ENCODE assay signal across 12 cellular contexts in genomic region chr10:24912214-24912613, GRCh38. TPM values are rescaled to one million over a fixed set of nuclear protein-coding genes. Genes with fewer than 3 reads are reported as not detected.
A peak's percentile ranks its signal among the peaks of the same experiment; 100 is the strongest.
DNase-seq lines count a peak whose midpoint lies in the region; ATAC-seq, FAIRE-seq and TF ChIP-seq lines count a peak whose summit lies in the region.
"Had no signal": no experiment of that assay in that cellular context is flagged by ENCODE, and none has a peak within 500 bp of the region (broad histone marks: within the 10 kb centered on the region; RNA-seq: fewer than 3 reads in every experiment).

No MANE protein-coding gene starts in this region.

- TF ChIP-seq POLR2A in IMR-90 (IDR thresholded peaks at IDR 0.05; ENCODE audit: low read depth, low read length), result no peak

- H3K18ac ChIP-seq in IMR-90 (ENCODE audit: low read depth, low read length), result no peak overlapping the region

- H3K27ac Mint-ChIP-seq in astrocyte (ENCODE audit: unreplicated experiment), result no peak overlapping the region

- TF ChIP-seq CTCF in IMR-90 (conservative IDR thresholded peaks at IDR 0.05; ENCODE audit: low read depth, low read length) (no peak), astrocyte (IDR thresholded peaks at IDR 0.05; ENCODE audit: insufficient read depth, low read depth, low read length) (no peak)

- H3K9ac ChIP-seq in IMR-90 (ENCODE audit: low read depth, low read length) (no peak overlapping the region), astrocyte (ENCODE audit: low read length) (no peak overlapping the region)

- H4K91ac ChIP-seq in IMR-90 (ENCODE audit: insufficient read depth, low read depth, low read length), result no peak overlapping the region

- H2BK20ac ChIP-seq in IMR-90 (ENCODE audit: low read depth, low read length), result no peak overlapping the region

- intact Hi-C loops in IMR-90 (cut with micrococcal nuclease), result no loop called here

- no peak overlapping the region for H3K4ac ChIP-seq in IMR-90 (ENCODE audit: low read depth, low read length)

- no peak for ATAC-seq in IMR-90 (ENCODE audit: low read depth)
- no peak for ATAC-seq in HG03342 (IDR thresholded peaks at IDR 0.05; ENCODE audit: unreplicated experiment)
- no peak for ATAC-seq in GM18909 (IDR thresholded peaks at IDR 0.05; ENCODE audit: poor library complexity, unreplicated experiment)

- H3K4me1 ChIP-seq in IMR-90 (ENCODE audit: control insufficient read depth, insufficient read depth, low read length) (0 out of 2 replicates have a peak, but pooled peaks cover 1% of the 10 kb centered on the region), astrocyte (ENCODE audit: insufficient read depth, low read length) (peaks cover 5% of the 10 kb centered on the region)

- no peak overlapping the region for H4K8ac ChIP-seq in IMR-90 (ENCODE audit: low read depth in 2 of 2, low read length in 2 of 2)

- peaks cover 7% of the 10 kb centered on the region; the same call in 1 of the 2 replicates for H3K9me1 ChIP-seq in IMR-90 (ENCODE audit: insufficient read depth, low read length)

- no peak overlapping the region for H2BK15ac ChIP-seq in IMR-90 (ENCODE audit: low read depth, low read length)

- H3K36me3 Mint-ChIP-seq in astrocyte (ENCODE audit: low read depth, unreplicated experiment), result no peaks in the 10 kb centered on the region

- H3K23ac ChIP-seq in IMR-90 (ENCODE audit: low read depth, low read length), result no peak overlapping the region

- H3K79me2 ChIP-seq in astrocyte (ENCODE audit: insufficient read depth, low read length), result no peaks in the 10 kb centered on the region

- H4K20me1 ChIP-seq in IMR-90 (ENCODE audit: insufficient read depth, low read length), result no peaks in the 10 kb centered on the region
- no peaks in the 10 kb centered on the region for H4K20me1 ChIP-seq in astrocyte (ENCODE audit: insufficient read depth, low read length)

- H3K27me3 ChIP-seq in IMR-90 (ENCODE audit: control insufficient read depth, insufficient read depth, low read length) (no peaks in the 10 kb centered on the region), astrocyte (ENCODE audit: insufficient read depth, low read length) (no peaks in the 10 kb centered on the region)

- FAIRE-seq in astrocyte (lab: Jason Lieb, UNC) (no peak), islet of Langerhans (lab: Jason Lieb, UNC) (peak; percentile 27)
- FAIRE-seq: urothelium cell line had no signal

- in situ Hi-C loops in IMR-90 (cut with MboI; ENCODE audit: low sequenced_read_pairs), result no loop called here

- no peak overlapping the region for H3K14ac ChIP-seq in IMR-90 (replicated peaks; ENCODE audit: low read depth, low read length)

- WGBS in IMR-90 (ENCODE audit: extremely low coverage in 2 of 2, insufficient read length in 1 of 2), 2 experiments, result no CpG with 5 or more reads among the region's 2 CpGs

- H2AK9ac ChIP-seq in IMR-90 (replicated peaks; ENCODE audit: low read depth, low read length, poor library complexity), result no peak overlapping the region

- H3K4me2 ChIP-seq in IMR-90 (ENCODE audit: low read depth, low read length) (no peak overlapping the region), astrocyte (ENCODE audit: low read length) (no peak overlapping the region)

- H4K5ac ChIP-seq in IMR-90 (ENCODE audit: low read depth, low read length), result no peak overlapping the region

- H2AK5ac ChIP-seq in IMR-90 (ENCODE audit: low read depth, low read length), result no peak overlapping the region

- H2BK120ac ChIP-seq in IMR-90 (ENCODE audit: low read depth, low read length), result no peak overlapping the region

- CTCF ChIA-PET in IMR-90 (lab: Yijun Ruan, JAX), result no interaction called here

- H3K4me1 Mint-ChIP-seq in astrocyte (ENCODE audit: low read depth, unreplicated experiment), result peaks cover 17% of the 10 kb centered on the region

- H3K36me3 ChIP-seq in IMR-90 (ENCODE audit: control insufficient read depth, insufficient read depth, low read length), result no peaks in the 10 kb centered on the region
- H3K36me3 ChIP-seq in astrocyte (ENCODE audit: insufficient read depth, low read length), result no peaks in the 10 kb centered on the region

- no peak overlapping the region for H2BK5ac ChIP-seq in IMR-90 (ENCODE audit: low read depth, low read length, poor library complexity, severe bottlenecking)

- no peak overlapping the region for H3K56ac ChIP-seq in IMR-90 (ENCODE audit: extremely low read depth, insufficient read depth, low read length)

- H3K9me3 ChIP-seq in IMR-90 (ENCODE audit: control insufficient read depth, insufficient read depth, low read length) (no peaks in the 10 kb centered on the region), astrocyte (ENCODE audit: insufficient read depth, low read depth, low read length) (no peaks in the 10 kb centered on the region)

- H3K4me3 ChIP-seq in IMR-90 (ENCODE audit: insufficient read depth, low read depth, low read length) (no peak overlapping the region), astrocyte (ENCODE audit: insufficient read depth, low read depth, low read length) (no peak overlapping the region)

- H3K27me3 Mint-ChIP-seq in astrocyte (ENCODE audit: low read depth, unreplicated experiment), result no peaks in the 10 kb centered on the region

- dilution Hi-C loops in IMR-90 (cut with HindIII; ENCODE audit: low sequenced_read_pairs, unreplicated experiment), result no loop called here

- H3K4me3 Mint-ChIP-seq in astrocyte (ENCODE audit: unreplicated experiment), result no peak overlapping the region

- no peak for TF ChIP-seq RAD21 in IMR-90 (IDR thresholded peaks at IDR 0.05; ENCODE audit: low read length)

- H2AFZ ChIP-seq in IMR-90 (replicated peaks; ENCODE audit: low read length, poor library complexity) (no peak overlapping the region), astrocyte (ENCODE audit: low read depth, low read length) (no peak overlapping the region)

- H3K9me3 Mint-ChIP-seq in astrocyte (ENCODE audit: unreplicated experiment), result no peaks in the 10 kb centered on the region

- H3K27ac ChIP-seq in IMR-90 (ENCODE audit: insufficient read depth, low read length) (no peak overlapping the region), astrocyte (ENCODE audit: low read depth, low read length) (no peak overlapping the region)

- DNase-seq in CD1c-positive myeloid dendritic cell (ENCODE audit: extremely low spot score) (peak; percentile 71), IMR-90 (peak; percentile 43), astrocyte (ENCODE audit: low read depth) (peak; percentile 29), NCI-H2171 (lab: John Stamatoyannopoulos, UW) (no peak)
- DNase-seq in stimulated activated naive CD4-positive, alpha-beta T cell (lab: John Stamatoyannopoulos, UW), result no peak
- DNase-seq: activated CD4-positive, alpha-beta T cell treated with anti-CD3 and anti-CD28 coated beads for 4 hours; NCI-H510A treated with DMSO at 0.1 percent for 48 hours; SIG-M5 had no signal

- H3K79me1 ChIP-seq in IMR-90 (ENCODE audit: low read depth in 1 of 2, low read length in 2 of 2), result peaks cover 0 to 8% of the 10 kb centered on the region in 2 experiments; a peak in 1 of 4 replicates

- BruUV-seq in IMR-90 (replicated peaks; lab: Mats Ljungman, UMichigan), result no TSS peak

- POLR2A ChIA-PET in IMR-90 (lab: Charles Lee; ENCODE audit: unreplicated experiment), result no interaction called here

TF ChIP-seq in IMR-90, 13 proteins besides CTCF, POLR2A, EP300 and RAD21:
- TF ChIP-seq BHLHE40 (IDR thresholded peaks at IDR 0.05; ENCODE audit: low read depth, low read length), result no peak
- no peak for TF ChIP-seq USF2 (IDR thresholded peaks at IDR 0.05; ENCODE audit: low read depth, low read length)
- TF ChIP-seq MAFK (IDR thresholded peaks at IDR 0.05; ENCODE audit: low read depth, low read length), result no peak
- no peak for TF ChIP-seq MXI1 (IDR thresholded peaks at IDR 0.05; ENCODE audit: borderline replicate concordance, low read depth, low read length)
- TF ChIP-seq MAZ (IDR thresholded peaks at IDR 0.05; ENCODE audit: borderline replicate concordance, low read depth, low read length), result no peak
- no peak for TF ChIP-seq ELK1 (IDR thresholded peaks at IDR 0.05; ENCODE audit: borderline replicate concordance, low read depth, low read length)
- TF ChIP-seq NFE2L2 (IDR thresholded peaks at IDR 0.05; ENCODE audit: low read depth, low read length), result no peak
- no peak for TF ChIP-seq FOS (IDR thresholded peaks at IDR 0.05; ENCODE audit: low read depth, low read length)
- no peak for TF ChIP-seq CEBPB (IDR thresholded peaks at IDR 0.05; ENCODE audit: low read depth, low read length)
- TF ChIP-seq CHD1 (IDR thresholded peaks at IDR 0.05; ENCODE audit: low read depth, low read length), result no peak
- no peak for TF ChIP-seq RCOR1 (IDR thresholded peaks at IDR 0.05; ENCODE audit: insufficient replicate concordance, low read length)
- TF ChIP-seq SMC3 (IDR thresholded peaks at IDR 0.05; ENCODE audit: low read depth, low read length), result no peak
- TF ChIP-seq RFX5 (IDR thresholded peaks at IDR 0.05; ENCODE audit: low read depth, low read length), result no peak

RNA-seq across cellular contexts. Expression of gene PRTFDC1, which starts 40.2 kb away (rescaled TPM):
- 17.9 and 24.2 TPM in 2 replicates for total RNA-seq in IMR-90 (2012; rRNA removed)
- 11.9 and 12.3 TPM in 2 replicates for polyA plus RNA-seq in IMR-90 (2012; rRNA removed)
- polyA plus RNA-seq in IMR-90 (2012; cell fraction: cytosol; rRNA removed), result 2.3 and 2.7 TPM in 2 replicates
- polyA plus RNA-seq in IMR-90 (2012; cell fraction: nucleus; rRNA removed; ENCODE audit: low replicate concordance), result 1.1 and 12.1 TPM in 2 replicates
- total RNA-seq in astrocyte, result 9.1 and 10.6 TPM in 2 replicates

Comparison
In these comparisons a context has a peak if more than half of its experiments do, and no peak if none do; other contexts are left out.
1. DNase-seq: peak in CD1c-positive myeloid dendritic cell (single experiment), IMR-90 (single experiment) and astrocyte (single experiment); none in stimulated activated naive CD4-positive, alpha-beta T cell (0 of 6) and NCI-H2171 (single experiment).